In the genomic region with DNA sequence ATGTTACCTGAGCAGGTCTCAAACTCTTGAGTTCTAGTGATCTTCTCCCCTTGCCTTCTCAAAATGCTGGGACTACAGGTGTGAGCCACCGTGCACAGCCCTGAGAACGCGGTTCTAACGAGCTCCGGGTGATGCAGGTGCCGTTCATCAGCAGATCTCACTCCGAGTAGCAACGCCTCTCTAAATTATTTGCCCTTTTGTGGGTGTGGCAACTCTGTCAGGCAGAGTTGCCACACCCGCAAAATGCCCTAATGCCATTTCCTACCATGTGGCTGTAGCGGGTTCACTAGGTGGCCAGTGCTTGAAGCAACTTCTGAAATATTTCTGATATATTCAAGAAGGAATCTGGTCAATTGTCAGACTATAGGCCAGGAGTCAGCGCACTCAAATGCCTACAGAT, we compare ENCODE assay signal across 21 cellular contexts.
"Had no signal": no experiment of that assay in that cellular context is flagged by ENCODE, and none has a peak within 500 bp of the region (broad histone marks: within the 10 kb centered on the region; RNA-seq: fewer than 3 reads in every experiment).

No MANE protein-coding gene starts in this region.

- H3K4me3 Mint-ChIP-seq: memory B cell; naive B cell; natural killer cell treated with Interleukin-12 subunit alpha and Interleukin-12 subunit beta and Interleukin-15 and Interleukin-18, amount 100 ng/mL, for 72 hours; neural crest cell had no signal

- H3K4me1 ChIP-seq: prostate gland, right atrium auricular region, stomach, thyroid gland, vagina had no signal

- DNase-seq: dorsolateral prefrontal cortex; effector CD4-positive, alpha-beta T cell; head of caudate nucleus; naive B cell; stimulated activated CD4-positive, alpha-beta T cell treated with anti-CD3 and anti-CD28 coated beads, Interleukin-12 subunit alpha, Interleukin-12 subunit beta, amount 100 ng/mL, for 4 hours; stimulated activated CD4-positive, alpha-beta T cell treated with anti-CD3 and anti-CD28 coated beads, Interleukin-1b, Interleukin-23, amount 100 ng/mL, for 48 hours; stimulated activated CD4-positive, alpha-beta T cell treated with anti-CD3 and anti-CD28 coated beads, Interleukin-4, amount 100 ng/mL, for 1 hour; stimulated activated CD8-positive, alpha-beta memory T cell treated with anti-CD3 and anti-CD28 coated beads, Interleukin-4, amount 100 ng/mL, for 48 hours; stimulated activated naive CD4-positive, alpha-beta T cell treated with Interleukin-2 at 50 U/mL for 16 hours; stomach; thyroid gland; trophoblast cell had no signal

- H3K4me1 Mint-ChIP-seq: memory B cell, neural crest cell had no signal

- ATAC-seq: natural killer cell treated with Interleukin-12 subunit alpha and Interleukin-12 subunit beta and Interleukin-15 and Interleukin-18, amount 100 ng/mL, for 72 hours; sciatic nerve had no signal

- H3K36me3 Mint-ChIP-seq: memory B cell; natural killer cell treated with Interleukin-12 subunit alpha and Interleukin-12 subunit beta and Interleukin-15 and Interleukin-18, amount 100 ng/mL, for 72 hours had no signal

- H3K36me3 ChIP-seq: prostate gland, right atrium auricular region, stomach, thyroid gland, vagina had no signal

- H3K27ac Mint-ChIP-seq: memory B cell; natural killer cell treated with Interleukin-12 subunit alpha and Interleukin-12 subunit beta and Interleukin-15 and Interleukin-18, amount 100 ng/mL, for 72 hours had no signal

- H3K9me3 ChIP-seq: prostate gland, right atrium auricular region, stomach, thyroid gland, vagina had no signal

- H3K4me3 ChIP-seq: dorsolateral prefrontal cortex, lung, prostate gland, right atrium auricular region, smooth muscle cell, stomach, thyroid gland, vagina had no signal
